In the genomic region with DNA sequence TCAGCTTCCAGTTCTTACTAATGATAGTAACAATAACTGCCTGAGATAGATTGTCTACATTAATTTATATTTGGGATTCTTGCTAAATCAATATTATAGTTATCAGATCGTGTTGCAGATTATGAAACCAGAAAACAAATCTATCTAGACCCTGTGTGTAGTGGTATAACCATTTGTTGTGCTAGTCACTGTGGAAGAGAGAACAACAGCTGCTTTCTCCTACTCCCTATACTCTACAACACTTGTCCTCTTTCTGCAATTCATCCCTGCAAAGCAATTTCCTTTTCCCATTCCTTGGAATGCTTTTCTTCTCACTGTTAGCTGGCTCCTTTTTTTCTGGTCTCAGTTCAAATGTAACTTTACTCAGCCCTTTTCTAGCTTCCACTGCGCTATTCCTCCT, we compare ENCODE assay signal across 13 cellular contexts. TPM values are rescaled to one million over a fixed set of nuclear protein-coding genes. Genes with fewer than 3 reads are reported as not detected.
DNase-seq lines count a peak whose midpoint lies in the region; ATAC-seq and TF ChIP-seq lines count a peak whose summit lies in the region.
"Had no signal": no experiment of that assay in that cellular context is flagged by ENCODE, and none has a peak within 500 bp of the region (broad histone marks: within the 10 kb centered on the region; RNA-seq: fewer than 3 reads in every experiment).

No MANE protein-coding gene starts in this region.

- H3K27ac Mint-ChIP-seq in activated naive CD8-positive, alpha-beta T cell, result peak overlapping the region; percentile 58
- H3K27ac Mint-ChIP-seq in activated naive CD8-positive, alpha-beta T cell treated with anti-CD3 and anti-CD28 coated beads, Interleukin-2, amount 50 U/mL, for 24 hours, result no peak overlapping the region
- peak overlapping the region; percentile 65 for H3K27ac Mint-ChIP-seq in WTC11
- no peak overlapping the region for H3K27ac Mint-ChIP-seq in osteocyte (ENCODE audit: unreplicated experiment)

- H3K27me3 ChIP-seq in breast epithelium, result no peaks in the 10 kb centered on the region
- H3K27me3 ChIP-seq: SJSA1 had no signal

- H3K4me3 ChIP-seq in breast epithelium, result no peak overlapping the region
- H3K4me3 ChIP-seq: SJSA1 had no signal

- no peak overlapping the region for H3K27ac ChIP-seq in breast epithelium
- H3K27ac ChIP-seq: KMS-11, SJSA1 had no signal

- intact Hi-C loops in breast epithelium (cut with DNase I; ENCODE audit: low total_unique reads), result no loop called here

- no peak for TF ChIP-seq CTCF in WTC11 (IDR thresholded peaks at IDR 0.05)
- no peak for TF ChIP-seq CTCF in breast epithelium (IDR thresholded peaks at IDR 0.05)
- no peak for TF ChIP-seq CTCF in osteocyte (IDR thresholded peaks at IDR 0.05)

- no peak overlapping the region for H3K4me3 Mint-ChIP-seq in activated naive CD8-positive, alpha-beta T cell
- H3K4me3 Mint-ChIP-seq in activated naive CD8-positive, alpha-beta T cell treated with anti-CD3 and anti-CD28 coated beads, Interleukin-2, amount 50 U/mL, for 24 hours, result no peak overlapping the region
- no peak overlapping the region for H3K4me3 Mint-ChIP-seq in WTC11
- H3K4me3 Mint-ChIP-seq in osteocyte (ENCODE audit: unreplicated experiment), result no peak overlapping the region

- POLR2A ChIA-PET in WTC11 (lab: Charles Lee), result interaction anchor here (0.8 to 1.0 kb wide), 2 partner anchors 8 to 50 kb away, joined by 3 to 4 read pairs; a partner anchor contains a TSS

- CTCF ChIA-PET in WTC11 (lab: Charles Lee), result interaction anchor here (0.7 kb wide), 1 partner anchor 26 kb away, joined by 3 read pairs; no protein-coding TSS in a partner anchor

- TF ChIP-seq POLR2A in breast epithelium (IDR thresholded peaks at IDR 0.05), result no peak

- H3K4me1 Mint-ChIP-seq in activated naive CD8-positive, alpha-beta T cell (ENCODE audit: low read depth), result peaks cover 17% of the 10 kb centered on the region
- H3K4me1 Mint-ChIP-seq in activated naive CD8-positive, alpha-beta T cell treated with anti-CD3 and anti-CD28 coated beads, Interleukin-2, amount 50 U/mL, for 24 hours, result peaks cover 12% of the 10 kb centered on the region
- H3K4me1 Mint-ChIP-seq in WTC11, result peaks cover 46% of the 10 kb centered on the region
- peaks cover 6% of the 10 kb centered on the region for H3K4me1 Mint-ChIP-seq in osteocyte (ENCODE audit: unreplicated experiment)

- no peaks in the 10 kb centered on the region for H3K4me1 ChIP-seq in breast epithelium

- H3K36me3 Mint-ChIP-seq in activated naive CD8-positive, alpha-beta T cell, result peaks cover 2% of the 10 kb centered on the region
- peaks cover 28% of the 10 kb centered on the region for H3K36me3 Mint-ChIP-seq in activated naive CD8-positive, alpha-beta T cell treated with anti-CD3 and anti-CD28 coated beads, Interleukin-2, amount 50 U/mL, for 24 hours (ENCODE audit: low read depth)
- H3K36me3 Mint-ChIP-seq in WTC11 (peaks cover 25% of the 10 kb centered on the region), osteocyte (ENCODE audit: unreplicated experiment) (peaks cover 27% of the 10 kb centered on the region)

- H3K36me3 ChIP-seq in breast epithelium, result no peaks in the 10 kb centered on the region

- no peaks in the 10 kb centered on the region for H3K9me3 Mint-ChIP-seq in activated naive CD8-positive, alpha-beta T cell (ENCODE audit: low read depth)
- H3K9me3 Mint-ChIP-seq in activated naive CD8-positive, alpha-beta T cell treated with anti-CD3 and anti-CD28 coated beads, Interleukin-2, amount 50 U/mL, for 24 hours, result no peaks in the 10 kb centered on the region
- H3K9me3 Mint-ChIP-seq in WTC11, result no peaks in the 10 kb centered on the region
- H3K9me3 Mint-ChIP-seq in osteocyte (ENCODE audit: unreplicated experiment), result no peaks in the 10 kb centered on the region

- no peaks in the 10 kb centered on the region for H3K27me3 Mint-ChIP-seq in activated naive CD8-positive, alpha-beta T cell
- H3K27me3 Mint-ChIP-seq in activated naive CD8-positive, alpha-beta T cell treated with anti-CD3 and anti-CD28 coated beads, Interleukin-2, amount 50 U/mL, for 24 hours, result no peaks in the 10 kb centered on the region
- H3K27me3 Mint-ChIP-seq in WTC11 (ENCODE audit: low read depth) (no peaks in the 10 kb centered on the region), osteocyte (ENCODE audit: unreplicated experiment) (no peaks in the 10 kb centered on the region)

- H3K9me3 ChIP-seq in breast epithelium, result no peaks in the 10 kb centered on the region
- H3K9me3 ChIP-seq: SJSA1 had no signal

- no peak for ATAC-seq in activated naive CD8-positive, alpha-beta T cell treated with anti-CD3 and anti-CD28 coated beads, Interleukin-2, amount 50 U/mL, for 24 hours
- peak; percentile 19 for ATAC-seq in WTC11

- DNase-seq in activated naive CD8-positive, alpha-beta T cell treated with anti-CD3 and anti-CD28 coated beads, Interleukin-2, amount 50 U/mL, for 24 hours, result no peak
- no peak for DNase-seq in WTC11 (ENCODE audit: low spot score)
- peak; percentile 61 for DNase-seq in myocyte (ENCODE audit: low read depth)
- no peak for DNase-seq in breast epithelium (ENCODE audit: low spot score in 2 of 2)
- no peak for DNase-seq in osteocyte (ENCODE audit: extremely low spot score, unreplicated experiment)
- DNase-seq in NCI-H1930 (lab: John Stamatoyannopoulos, UW), result no peak
- DNase-seq: DMS79, NCI-H187 treated with DMSO at 0.1 percent for 48 hours, NCI-H345, NCI-H526 had no signal

TF ChIP-seq in WTC11, 78 proteins besides CTCF, POLR2A, EP300 and RAD21:
- TF ChIP-seq GRHL2 (CRISPR knock-in tag; IDR thresholded peaks at IDR 0.05; ENCODE audit: insufficient replicate concordance, severe bottlenecking) (no peak), ELF4 (CRISPR knock-in tag; IDR thresholded peaks at IDR 0.05; ENCODE audit: low read depth) (no peak), KAT7 (CRISPR knock-in tag; IDR thresholded peaks at IDR 0.05; ENCODE audit: borderline replicate concordance) (no peak), TEAD4 (CRISPR knock-in tag; IDR thresholded peaks at IDR 0.05) (no peak), PRRX2 (CRISPR knock-in tag; IDR thresholded peaks at IDR 0.05) (no peak; the same call in 1 of the 2 replicates), ZBTB21 (CRISPR knock-in tag; IDR thresholded peaks at IDR 0.05; ENCODE audit: borderline replicate concordance) (no peak), GTF2I (CRISPR knock-in tag; conservative IDR thresholded peaks at IDR 0.05) (no peak)
- TF ChIP-seq, protein P1, sequence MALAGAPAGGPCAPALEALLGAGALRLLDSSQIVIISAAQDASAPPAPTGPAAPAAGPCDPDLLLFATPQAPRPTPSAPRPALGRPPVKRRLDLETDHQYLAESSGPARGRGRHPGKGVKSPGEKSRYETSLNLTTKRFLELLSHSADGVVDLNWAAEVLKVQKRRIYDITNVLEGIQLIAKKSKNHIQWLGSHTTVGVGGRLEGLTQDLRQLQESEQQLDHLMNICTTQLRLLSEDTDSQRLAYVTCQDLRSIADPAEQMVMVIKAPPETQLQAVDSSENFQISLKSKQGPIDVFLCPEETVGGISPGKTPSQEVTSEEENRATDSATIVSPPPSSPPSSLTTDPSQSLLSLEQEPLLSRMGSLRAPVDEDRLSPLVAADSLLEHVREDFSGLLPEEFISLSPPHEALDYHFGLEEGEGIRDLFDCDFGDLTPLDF (CRISPR knock-in tag; IDR thresholded peaks at IDR 0.05), result no peak
- TF ChIP-seq, protein P2, sequence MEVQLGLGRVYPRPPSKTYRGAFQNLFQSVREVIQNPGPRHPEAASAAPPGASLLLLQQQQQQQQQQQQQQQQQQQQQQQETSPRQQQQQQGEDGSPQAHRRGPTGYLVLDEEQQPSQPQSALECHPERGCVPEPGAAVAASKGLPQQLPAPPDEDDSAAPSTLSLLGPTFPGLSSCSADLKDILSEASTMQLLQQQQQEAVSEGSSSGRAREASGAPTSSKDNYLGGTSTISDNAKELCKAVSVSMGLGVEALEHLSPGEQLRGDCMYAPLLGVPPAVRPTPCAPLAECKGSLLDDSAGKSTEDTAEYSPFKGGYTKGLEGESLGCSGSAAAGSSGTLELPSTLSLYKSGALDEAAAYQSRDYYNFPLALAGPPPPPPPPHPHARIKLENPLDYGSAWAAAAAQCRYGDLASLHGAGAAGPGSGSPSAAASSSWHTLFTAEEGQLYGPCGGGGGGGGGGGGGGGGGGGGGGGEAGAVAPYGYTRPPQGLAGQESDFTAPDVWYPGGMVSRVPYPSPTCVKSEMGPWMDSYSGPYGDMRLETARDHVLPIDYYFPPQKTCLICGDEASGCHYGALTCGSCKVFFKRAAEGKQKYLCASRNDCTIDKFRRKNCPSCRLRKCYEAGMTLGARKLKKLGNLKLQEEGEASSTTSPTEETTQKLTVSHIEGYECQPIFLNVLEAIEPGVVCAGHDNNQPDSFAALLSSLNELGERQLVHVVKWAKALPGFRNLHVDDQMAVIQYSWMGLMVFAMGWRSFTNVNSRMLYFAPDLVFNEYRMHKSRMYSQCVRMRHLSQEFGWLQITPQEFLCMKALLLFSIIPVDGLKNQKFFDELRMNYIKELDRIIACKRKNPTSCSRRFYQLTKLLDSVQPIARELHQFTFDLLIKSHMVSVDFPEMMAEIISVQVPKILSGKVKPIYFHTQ (CRISPR knock-in tag; IDR thresholded peaks at IDR 0.05), result no peak

RNA-seq across cellular contexts. Expression of a gene that starts 8.3 kb away (rescaled TPM):
- total RNA-seq in WTC11 (2021) (465 to 500 TPM (median 472 TPM) in 3 replicates), myocyte (260 and 1,028 TPM in 2 replicates), breast epithelium (100 to 1,000 TPM; 171 to 206 (median 204) TPM), osteocyte (253 and 267 TPM in 2 replicates)
- polyA plus RNA-seq in myocyte (2012), result 482 TPM

RNA-seq across cellular contexts. Expression of a gene that starts 29.4 kb away (rescaled TPM):
- total RNA-seq in WTC11 (2021) (1.1 to 1.4 TPM (median 1.2 TPM) in 3 replicates), myocyte (14.6 and 17.7 TPM in 2 replicates), breast epithelium (100 to 1,000 TPM in 2 of 3 donors, 10 to 100 TPM in 1; 90.9 to 441 (median 281) TPM), osteocyte (2,335 and 2,423 TPM in 2 replicates)
- polyA plus RNA-seq in myocyte (2012), result 359 TPM

RNA-seq across cellular contexts. Expression of a gene that starts 49.3 kb away (rescaled TPM):
- total RNA-seq in WTC11 (2021) (68.2 to 81.2 TPM (median 72.6 TPM) in 3 replicates), myocyte (118 and 119 TPM in 2 replicates), breast epithelium (10 to 100 TPM; 79.6 to 84.2 (median 79.7) TPM), osteocyte (112 and 127 TPM in 2 replicates)
- polyA plus RNA-seq in myocyte (2012), result 68.6 TPM

Comparison
In these comparisons a context has a peak if more than half of its experiments do, and no peak if none do; other contexts are left out.
1. H3K27ac Mint-ChIP-seq: peak in activated naive CD8-positive, alpha-beta T cell (single experiment) and WTC11 (single experiment); none in activated naive CD8-positive, alpha-beta T cell treated with anti-CD3 and anti-CD28 coated beads, Interleukin-2, amount 50 U/mL, for 24 hours (single experiment) and osteocyte (single experiment).